ENCODE assay signal across 8 cellular contexts in the genomic region with DNA sequence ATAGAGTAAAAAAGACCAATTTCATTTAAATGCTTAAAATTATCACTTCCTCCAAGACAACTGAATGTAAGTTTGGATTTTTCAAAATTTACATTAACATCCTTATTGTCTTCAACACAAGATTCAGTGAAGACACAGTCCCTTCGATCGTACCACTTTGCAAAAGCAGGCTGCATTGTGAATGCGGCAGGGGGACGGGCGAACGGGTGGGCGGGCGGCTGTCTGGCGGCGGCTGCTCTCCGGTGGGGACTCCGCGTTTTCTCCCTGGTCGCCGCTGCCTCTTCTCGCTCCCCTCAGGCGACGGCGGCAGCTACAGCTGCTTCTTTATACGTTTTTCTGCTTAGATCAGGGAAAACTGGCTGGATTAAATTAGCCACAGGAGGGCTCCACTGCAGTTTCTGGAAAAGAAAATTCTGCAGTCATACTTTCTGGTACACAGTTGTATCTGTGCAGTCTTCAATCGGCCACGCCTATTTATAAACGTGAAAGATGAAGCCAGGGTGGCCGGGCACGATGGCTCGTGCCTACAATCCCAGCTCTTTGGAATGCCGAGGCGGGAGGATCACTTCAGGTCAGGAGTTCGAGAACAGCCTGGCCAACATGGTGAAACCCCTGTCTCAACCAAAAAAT. TPM values are rescaled to one million over a fixed set of nuclear protein-coding genes. Genes with fewer than 3 reads are reported as not detected.
DNase-seq lines count a peak whose midpoint lies in the region; ATAC-seq and TF ChIP-seq lines count a peak whose summit lies in the region.

No MANE protein-coding gene starts in this region.

- H3K4me3 ChIP-seq in HAP-1, result peak overlapping the region; percentile 11; the same call in 1 of the 2 replicates

- DNase-seq in AG09319 (ENCODE audit: extremely low read depth, low read depth) (peak; percentile 16), HAP-1 (ENCODE audit: low spot score in 2 of 2) (peak; percentile 85 to 88), NCI-H69 (lab: John Stamatoyannopoulos, UW) (peak; percentile 78), glomerular visceral epithelial cell (ENCODE audit: extremely low spot score) (peak; percentile 73), omental fat pad (ENCODE audit: low spot score) (no peak)
- peak; percentile 24 for DNase-seq in activated naive CD4-positive, alpha-beta T cell treated with anti-CD3 and anti-CD28 coated beads, Interleukin-2, amount 50 U/mL, for 16 hours

- in situ Hi-C loops in HAP-1 (cut with MboI; ENCODE audit: low sequenced_read_pairs), result no loop called here

- peak; percentile 57 for ATAC-seq in omental fat pad (ENCODE audit: low FRiP score)
- no peak for ATAC-seq in GM18511 (IDR thresholded peaks at IDR 0.05; ENCODE audit: unreplicated experiment)
- ATAC-seq in GM19324 (IDR thresholded peaks at IDR 0.05; ENCODE audit: low FRiP score, unreplicated experiment), result no peak

- H3K27me3 ChIP-seq in HAP-1 (ENCODE audit: low read depth), result peaks cover 18% of the 10 kb centered on the region

- H3K4me1 ChIP-seq in HAP-1, result peaks cover 2% of the 10 kb centered on the region; the same call in 1 of the 2 replicates

- no peaks in the 10 kb centered on the region for H3K36me3 ChIP-seq in HAP-1 (replicated peaks)

- TF ChIP-seq CTCF in AG09319 (IDR thresholded peaks at IDR 0.05; ENCODE audit: low read depth, low read length) (peak; percentile 63), omental fat pad (IDR thresholded peaks at IDR 0.05) (no peak)

- no peaks in the 10 kb centered on the region for H3K9me3 ChIP-seq in HAP-1

RNA-seq across cellular contexts. Expression of a gene that starts 33.9 kb away (rescaled TPM):
- total RNA-seq in omental fat pad, result 10 to 100 TPM in 3 of 4 donors, 1 to 10 TPM in 1; 9.2 to 28.7 (median 23.0) TPM
